ENCODE assay signal across 22 cellular contexts in genomic region chr2:83068706-83069105, GRCh38.
"Had no signal": no experiment of that assay in that cellular context is flagged by ENCODE, and none has a peak within 500 bp of the region (broad histone marks: within the 10 kb centered on the region; RNA-seq: fewer than 3 reads in every experiment).

No MANE protein-coding gene starts in this region.

- H3K27me3 ChIP-seq: cardiac muscle cell, thyroid gland had no signal

- H3K4me1 ChIP-seq: thyroid gland had no signal

- DNase-seq: activated CD4-positive, CD25-positive, alpha-beta regulatory T cell treated with anti-CD3 and anti-CD28 coated beads, Interleukin-2, amount 50 U/mL, for 72 hours; activated CD8-positive, alpha-beta memory T cell treated with anti-CD3 and anti-CD28 coated beads for 24 hours; activated CD8-positive, alpha-beta memory T cell treated with anti-CD3 and anti-CD28 coated beads, Interleukin-2, amount 50 U/mL, for 48 hours; activated effector memory CD4-positive, alpha-beta T cell treated with Interleukin-2 at 50 U/mL for 16 hours; activated naive CD4-positive, alpha-beta T cell treated with anti-CD3 and anti-CD28 coated beads, Interleukin-2, amount 10 ng/mL, durations not matched to agents 7 days and 5 days; activated naive CD8-positive, alpha-beta T cell treated with anti-CD3 and anti-CD28 coated beads, Interleukin-2, amount 50 U/mL, for 24 hours; activated T-cell treated with anti-CD3 and anti-CD28 coated beads, Interleukin-2, amount 50 U/mL, for 48 hours; aorta; effector memory CD8-positive, alpha-beta T cell; foreskin melanocyte; glutamatergic neuron; hypothalamus; kidney; midbrain; nephron progenitor cell; nucleus accumbens; stimulated activated CD8-positive, alpha-beta memory T cell treated with anti-CD3 and anti-CD28 coated beads, Interleukin-4, amount 100 ng/mL, for 48 hours; stimulated activated naive CD4-positive, alpha-beta T cell; T1000; thyroid gland had no signal

- H3K27ac ChIP-seq: cardiac muscle cell, thyroid gland had no signal

- ATAC-seq: activated naive CD8-positive, alpha-beta T cell treated with anti-CD3 and anti-CD28 coated beads, Interleukin-2, amount 50 U/mL, for 24 hours; effector memory CD8-positive, alpha-beta T cell had no signal

- H3K9me3 ChIP-seq: thyroid gland had no signal

- H3K4me3 ChIP-seq: cardiac muscle cell, lung, thyroid gland had no signal

- H3K36me3 ChIP-seq: cardiac muscle cell, thyroid gland had no signal
